In the genomic region with DNA sequence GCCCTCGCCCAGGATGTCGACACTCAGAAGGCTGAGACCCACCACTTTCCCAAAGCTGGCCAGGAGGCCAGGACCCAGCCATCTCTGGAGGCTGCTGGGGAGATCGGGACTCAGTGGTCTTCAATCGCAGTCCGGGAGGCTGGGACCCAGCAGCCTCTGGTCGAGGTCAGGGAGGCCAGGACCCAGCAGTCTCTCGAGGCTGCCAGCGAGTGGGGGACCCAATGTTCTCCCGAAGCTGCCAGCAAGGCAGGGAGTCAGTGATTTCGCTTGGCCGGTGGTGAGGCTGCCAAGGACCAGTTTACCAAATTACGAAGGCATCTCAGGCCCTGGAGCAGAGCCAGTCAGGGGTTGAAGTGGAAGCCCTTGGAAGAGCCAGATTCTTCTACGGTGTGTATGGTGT, we compare ENCODE assay signal across 24 cellular contexts.
DNase-seq lines count a peak whose midpoint lies in the region; ATAC-seq and TF ChIP-seq lines count a peak whose summit lies in the region.
"Had no signal": no experiment of that assay in that cellular context is flagged by ENCODE, and none has a peak within 500 bp of the region (broad histone marks: within the 10 kb centered on the region; RNA-seq: fewer than 3 reads in every experiment).

No MANE protein-coding gene starts in this region.

- no peak for TF ChIP-seq CTCF in heart left ventricle (IDR thresholded peaks at IDR 0.05)

- no peak overlapping the region for H3K4me3 ChIP-seq in heart left ventricle
- H3K4me3 ChIP-seq: A549; BLaER1 treated with 17β-estradiol and CSF1 and Interleukin-3, amounts not matched to agents 10 nM and 100 nM; GM12878 had no signal

- peaks cover 0 to 6% (median 0%) of the 10 kb centered on the region in 12 donors for H3K9me3 ChIP-seq in heart left ventricle
- H3K9me3 ChIP-seq: A549 had no signal

- 88 to 95% (median 92%) methylated on average over 13 of the region's 13 CpGs for WGBS in heart left ventricle, 4 donors

- no peaks in the 10 kb centered on the region for H3K36me3 ChIP-seq in heart left ventricle
- H3K36me3 ChIP-seq: BLaER1 treated with 17β-estradiol and CSF1 and Interleukin-3, amounts not matched to agents 10 nM and 100 nM had no signal

- intact Hi-C loops in Right ventricle myocardium inferior (cut with DNase I) = no loop called here
- intact Hi-C loops in heart left ventricle (cut with DNase I) = no loop called here
- intact Hi-C loops in posterior vena cava (cut with DNase I) = no loop called here

- DNase-seq in Right ventricle myocardium inferior (ENCODE audit: missing footprints) (peak; percentile 32), heart left ventricle (no peak), mesenteric fat pad (ENCODE audit: low spot score) (peak; percentile 85), posterior vena cava (ENCODE audit: low spot score) (peak; percentile 76), COR-L47 (lab: John Stamatoyannopoulos, UW) (no peak), hippocampal formation (lab: John Stamatoyannopoulos, UW) (no peak)
- DNase-seq: AML-193; CD4-positive, alpha-beta T cell; CD8-positive, alpha-beta T cell; DMS 273 treated with DMSO at 0.1 percent for 48 hours; DMS153; DMS53; DMS79; DND-41; EL; GDM1 had no signal

- H3K4me1 Mint-ChIP-seq in stimulated activated memory B cell treated with anti-CD40 and anti-IgM and Interleukin-4, amounts not matched to agents 10 μg/mL and 1 μg/mL and 100 μg/mL, for 72 hours = no peaks in the 10 kb centered on the region
- H3K4me1 Mint-ChIP-seq: B cell had no signal

- H3K27me3 Mint-ChIP-seq in stimulated activated memory B cell treated with anti-CD40 and anti-IgM and Interleukin-4, amounts not matched to agents 10 μg/mL and 1 μg/mL and 100 μg/mL, for 72 hours = no peaks in the 10 kb centered on the region

- no peaks in the 10 kb centered on the region for H3K4me1 ChIP-seq in heart left ventricle
- H3K4me1 ChIP-seq: A549; BLaER1 treated with 17β-estradiol and CSF1 and Interleukin-3, amounts not matched to agents 10 nM and 100 nM had no signal

- ATAC-seq in Right ventricle myocardium inferior = no peak
- no peak for ATAC-seq in heart left ventricle
- peak; percentile 16 for ATAC-seq in stimulated activated memory B cell treated with anti-CD40 and anti-IgM and Interleukin-4, amounts not matched to agents 10 μg/mL and 1 μg/mL and 100 μg/mL, for 72 hours
- no peak for ATAC-seq in GM19463 (IDR thresholded peaks at IDR 0.05; ENCODE audit: unreplicated experiment)
- ATAC-seq: A549; CD8-positive, alpha-beta T cell; GM12878 had no signal

- no peak overlapping the region for H3K27ac ChIP-seq in heart left ventricle
- H3K27ac ChIP-seq: 22Rv1; A549; BLaER1 treated with 17β-estradiol and CSF1 and Interleukin-3, amounts not matched to agents 10 nM and 100 nM; C4-2B had no signal

- no peak overlapping the region for H3K4me3 Mint-ChIP-seq in stimulated activated memory B cell treated with anti-CD40 and anti-IgM and Interleukin-4, amounts not matched to agents 10 μg/mL and 1 μg/mL and 100 μg/mL, for 72 hours
- H3K4me3 Mint-ChIP-seq: B cell; CD4-positive, alpha-beta T cell; CD8-positive, alpha-beta T cell had no signal

- no peaks in the 10 kb centered on the region for H3K36me3 Mint-ChIP-seq in stimulated activated memory B cell treated with anti-CD40 and anti-IgM and Interleukin-4, amounts not matched to agents 10 μg/mL and 1 μg/mL and 100 μg/mL, for 72 hours
- H3K36me3 Mint-ChIP-seq: CD8-positive, alpha-beta T cell had no signal

- TF ChIP-seq POLR2A in heart left ventricle (IDR thresholded peaks at IDR 0.05) = no peak

- H3K27ac Mint-ChIP-seq in stimulated activated memory B cell treated with anti-CD40 and anti-IgM and Interleukin-4, amounts not matched to agents 10 μg/mL and 1 μg/mL and 100 μg/mL, for 72 hours = no peak overlapping the region
- H3K27ac Mint-ChIP-seq: B cell; CD4-positive, alpha-beta T cell; CD8-positive, alpha-beta T cell had no signal

- H3K27me3 ChIP-seq in heart left ventricle = peaks cover 0 to 5% (median 0%) of the 10 kb centered on the region in 9 donors
- H3K27me3 ChIP-seq: BLaER1 treated with 17β-estradiol and CSF1 and Interleukin-3, amounts not matched to agents 10 nM and 100 nM had no signal

- H3K9me3 Mint-ChIP-seq in stimulated activated memory B cell treated with anti-CD40 and anti-IgM and Interleukin-4, amounts not matched to agents 10 μg/mL and 1 μg/mL and 100 μg/mL, for 72 hours = peaks cover 4% of the 10 kb centered on the region
- H3K9me3 Mint-ChIP-seq: CD4-positive, alpha-beta T cell; CD8-positive, alpha-beta T cell had no signal

Comparison
In these comparisons a context has a peak if more than half of its experiments do, and no peak if none do; other contexts are left out.
1. DNase-seq: peak in Right ventricle myocardium inferior (single experiment), mesenteric fat pad (single experiment) and posterior vena cava (single experiment); none in heart left ventricle (0 of 5), COR-L47 (single experiment) and hippocampal formation (0 of 2).